Comparison of ENCODE assay signal across 1 cellular context in genomic region chr4:6896035-6896434, GRCh38.
TF ChIP-seq lines count a peak whose summit lies in the region.

No MANE protein-coding gene starts in this region.

TF ChIP-seq in HepG2, 621 proteins besides CTCF, POLR2A, EP300 and RAD21 (continued from another document):
- TF ChIP-seq, protein P1, sequence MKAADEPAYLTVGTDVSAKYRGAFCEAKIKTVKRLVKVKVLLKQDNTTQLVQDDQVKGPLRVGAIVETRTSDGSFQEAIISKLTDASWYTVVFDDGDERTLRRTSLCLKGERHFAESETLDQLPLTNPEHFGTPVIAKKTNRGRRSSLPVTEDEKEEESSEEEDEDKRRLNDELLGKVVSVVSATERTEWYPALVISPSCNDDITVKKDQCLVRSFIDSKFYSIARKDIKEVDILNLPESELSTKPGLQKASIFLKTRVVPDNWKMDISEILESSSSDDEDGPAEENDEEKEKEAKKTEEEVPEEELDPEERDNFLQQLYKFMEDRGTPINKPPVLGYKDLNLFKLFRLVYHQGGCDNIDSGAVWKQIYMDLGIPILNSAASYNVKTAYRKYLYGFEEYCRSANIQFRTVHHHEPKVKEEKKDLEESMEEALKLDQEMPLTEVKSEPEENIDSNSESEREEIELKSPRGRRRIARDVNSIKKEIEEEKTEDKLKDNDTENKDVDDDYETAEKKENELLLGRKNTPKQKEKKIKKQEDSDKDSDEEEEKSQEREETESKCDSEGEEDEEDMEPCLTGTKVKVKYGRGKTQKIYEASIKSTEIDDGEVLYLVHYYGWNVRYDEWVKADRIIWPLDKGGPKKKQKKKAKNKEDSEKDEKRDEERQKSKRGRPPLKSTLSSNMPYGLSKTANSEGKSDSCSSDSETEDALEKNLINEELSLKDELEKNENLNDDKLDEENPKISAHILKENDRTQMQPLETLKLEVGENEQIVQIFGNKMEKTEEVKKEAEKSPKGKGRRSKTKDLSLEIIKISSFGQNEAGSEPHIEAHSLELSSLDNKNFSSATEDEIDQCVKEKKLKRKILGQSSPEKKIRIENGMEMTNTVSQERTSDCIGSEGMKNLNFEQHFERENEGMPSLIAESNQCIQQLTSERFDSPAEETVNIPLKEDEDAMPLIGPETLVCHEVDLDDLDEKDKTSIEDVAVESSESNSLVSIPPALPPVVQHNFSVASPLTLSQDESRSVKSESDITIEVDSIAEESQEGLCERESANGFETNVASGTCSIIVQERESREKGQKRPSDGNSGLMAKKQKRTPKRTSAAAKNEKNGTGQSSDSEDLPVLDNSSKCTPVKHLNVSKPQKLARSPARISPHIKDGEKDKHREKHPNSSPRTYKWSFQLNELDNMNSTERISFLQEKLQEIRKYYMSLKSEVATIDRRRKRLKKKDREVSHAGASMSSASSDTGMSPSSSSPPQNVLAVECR (CRISPR knock-in tag; IDR thresholded peaks at IDR 0.05; ENCODE audit: borderline replicate concordance): no peak
- TF ChIP-seq ZNF34 (CRISPR knock-in tag; IDR thresholded peaks at IDR 0.05; ENCODE audit: borderline replicate concordance) (no peak), NAIF1 (CRISPR knock-in tag; IDR thresholded peaks at IDR 0.05; ENCODE audit: borderline replicate concordance) (no peak), ZNF615 (CRISPR knock-in tag; IDR thresholded peaks at IDR 0.05; ENCODE audit: borderline replicate concordance) (no peak), ZNF264 (CRISPR knock-in tag; IDR thresholded peaks at IDR 0.05) (peak; percentile 69; the same call in 1 of the 2 replicates)
- TF ChIP-seq, protein P2, sequence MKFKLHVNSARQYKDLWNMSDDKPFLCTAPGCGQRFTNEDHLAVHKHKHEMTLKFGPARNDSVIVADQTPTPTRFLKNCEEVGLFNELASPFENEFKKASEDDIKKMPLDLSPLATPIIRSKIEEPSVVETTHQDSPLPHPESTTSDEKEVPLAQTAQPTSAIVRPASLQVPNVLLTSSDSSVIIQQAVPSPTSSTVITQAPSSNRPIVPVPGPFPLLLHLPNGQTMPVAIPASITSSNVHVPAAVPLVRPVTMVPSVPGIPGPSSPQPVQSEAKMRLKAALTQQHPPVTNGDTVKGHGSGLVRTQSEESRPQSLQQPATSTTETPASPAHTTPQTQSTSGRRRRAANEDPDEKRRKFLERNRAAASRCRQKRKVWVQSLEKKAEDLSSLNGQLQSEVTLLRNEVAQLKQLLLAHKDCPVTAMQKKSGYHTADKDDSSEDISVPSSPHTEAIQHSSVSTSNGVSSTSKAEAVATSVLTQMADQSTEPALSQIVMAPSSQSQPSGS (CRISPR knock-in tag; IDR thresholded peaks at IDR 0.05): no peak
